26 cellular contexts compared by ENCODE assay signal in genomic region chr2:96131152-96131817, GRCh38. TPM values are rescaled to one million over a fixed set of nuclear protein-coding genes. Genes with fewer than 3 reads are reported as not detected.
A peak's percentile ranks its signal among the peaks of the same experiment; 100 is the strongest.
DNase-seq lines count a peak whose midpoint lies in the region; ATAC-seq, FAIRE-seq and TF ChIP-seq lines count a peak whose summit lies in the region.
"Had no signal": no experiment of that assay in that cellular context is flagged by ENCODE, and none has a peak within 500 bp of the region (broad histone marks: within the 10 kb centered on the region; RNA-seq: fewer than 3 reads in every experiment).

No MANE protein-coding gene starts in this region.

- H3K79me2 ChIP-seq in SK-N-SH (ENCODE audit: insufficient read depth): no peaks in the 10 kb centered on the region
- H3K79me2 ChIP-seq: hepatocyte had no signal

- no peak for FAIRE-seq in GM12892 (lab: Jason Lieb, UNC)
- FAIRE-seq: H54, keratinocyte, TTC549 had no signal

- TF ChIP-seq EP300 in SK-N-SH (IDR thresholded peaks at IDR 0.05; ENCODE audit: borderline replicate concordance in 1 of 2, low read depth in 1 of 2, low read length in 1 of 2): no peak

- 0 out of 2 replicates have a peak overlapping the region, but pooled peaks have one; percentile 16 for H2AFZ ChIP-seq in SK-N-SH (ENCODE audit: low read depth)
- H2AFZ ChIP-seq: hepatocyte had no signal

- H3K4me2 ChIP-seq in SK-N-SH: no peak overlapping the region
- H3K4me2 ChIP-seq: hepatocyte had no signal

- H3K9me2 ChIP-seq in SK-N-SH: no peaks in the 10 kb centered on the region

- CTCF ChIA-PET in SK-N-SH (lab: Yijun Ruan, JAX): interaction anchor here (1.6 to 2.6 kb wide), 5 partner anchors 7 to 109 kb away, joined by 3 to 16 read pairs (median 7); partner anchors contain the start of genes ADRA2B and ASTL
- CTCF ChIA-PET in activated CD8-positive, alpha-beta memory T cell treated with anti-CD3 and anti-CD28 coated beads, Interleukin-2, amount 10 ng/mL, durations not matched to agents 7 days and 5 days (lab: Charles Lee): interaction anchor here (1.3 to 2.3 kb wide), 6 partner anchors 11 to 136 kb away, joined by 3 to 17 read pairs (median 6); partner anchors contain the start of gene ADRA2B

- H3K36me3 ChIP-seq in SK-N-SH (replicated peaks in 1 of 2; ENCODE audit: control insufficient read depth in 1 of 2, insufficient read depth in 2 of 2, low read length in 1 of 2): no peaks in the 10 kb centered on the region
- H3K36me3 ChIP-seq: Peyer's patch, upper lobe of left lung had no signal

- no peaks in the 10 kb centered on the region for H3K9me3 ChIP-seq in SK-N-SH
- H3K9me3 ChIP-seq: Peyer's patch, upper lobe of left lung had no signal

- H3K27ac Mint-ChIP-seq in activated CD8-positive, alpha-beta memory T cell treated with anti-CD3 and anti-CD28 coated beads, Interleukin-2, amount 10 ng/mL, durations not matched to agents 7 days and 5 days: peak overlapping the region; percentile 77
- H3K27ac Mint-ChIP-seq in immature natural killer cell: peak overlapping the region; percentile 7 to 98 (median 44)
- H3K27ac Mint-ChIP-seq: B cell; endodermal cell; progenitor cell of endocrine pancreas; stimulated activated memory B cell treated with anti-CD40 and anti-IgM and Interleukin-4, amounts not matched to agents 10 μg/mL and 1 μg/mL and 100 μg/mL, for 72 hours had no signal

- no peak overlapping the region for H3K4me3 ChIP-seq in SK-N-SH (ENCODE audit: low read depth in 2 of 2, low read length in 1 of 2)
- H3K4me3 ChIP-seq: hepatocyte, Peyer's patch, SK-N-MC, skin epidermis, upper lobe of left lung had no signal

- peaks cover 7% of the 10 kb centered on the region; the same call in 1 of the 2 replicates for H3K27me3 ChIP-seq in SK-N-SH (ENCODE audit: insufficient read depth)
- H3K27me3 ChIP-seq: Peyer's patch, upper lobe of left lung had no signal

- H3K27me3 Mint-ChIP-seq in activated CD8-positive, alpha-beta memory T cell treated with anti-CD3 and anti-CD28 coated beads, Interleukin-2, amount 10 ng/mL, durations not matched to agents 7 days and 5 days: no peaks in the 10 kb centered on the region
- peaks cover 0 to 4% (median 1%) of the 10 kb centered on the region in 3 donors for H3K27me3 Mint-ChIP-seq in immature natural killer cell (ENCODE audit: low read depth in 3 of 3)
- H3K27me3 Mint-ChIP-seq: B cell; naive B cell; stimulated activated memory B cell treated with anti-CD40 and anti-IgM and Interleukin-4, amounts not matched to agents 10 μg/mL and 1 μg/mL and 100 μg/mL, for 72 hours had no signal

- TF ChIP-seq RAD21 in SK-N-SH (IDR thresholded peaks at IDR 0.05; ENCODE audit: low read length): no peak

- no peaks in the 10 kb centered on the region for H3K9me3 Mint-ChIP-seq in activated CD8-positive, alpha-beta memory T cell treated with anti-CD3 and anti-CD28 coated beads, Interleukin-2, amount 10 ng/mL, durations not matched to agents 7 days and 5 days (ENCODE audit: low read depth)
- no peaks in the 10 kb centered on the region for H3K9me3 Mint-ChIP-seq in immature natural killer cell
- H3K9me3 Mint-ChIP-seq: endodermal cell; naive B cell; stimulated activated memory B cell treated with anti-CD40 and anti-IgM and Interleukin-4, amounts not matched to agents 10 μg/mL and 1 μg/mL and 100 μg/mL, for 72 hours had no signal

- H3K9ac ChIP-seq in SK-N-SH: no peak overlapping the region

- POLR2A ChIA-PET in SK-N-SH (lab: Yijun Ruan, JAX): no interaction called here

- H4K20me1 ChIP-seq in SK-N-SH (ENCODE audit: insufficient read depth): no peaks in the 10 kb centered on the region

- peaks cover 0 to 4% of the 10 kb centered on the region in 2 experiments; a peak in 1 of 4 replicates for H3K4me1 ChIP-seq in SK-N-SH (ENCODE audit: control insufficient read depth in 1 of 2, insufficient read depth in 2 of 2, low read depth in 1 of 2, low read length in 1 of 2)
- H3K4me1 ChIP-seq: Peyer's patch, upper lobe of left lung had no signal

- 80% methylated on average over 10 of the region's 10 CpGs for WGBS in SK-N-SH (ENCODE audit: low lambda C conversion rate)

- H3K4me3 Mint-ChIP-seq in activated CD8-positive, alpha-beta memory T cell treated with anti-CD3 and anti-CD28 coated beads, Interleukin-2, amount 10 ng/mL, durations not matched to agents 7 days and 5 days: no peak overlapping the region
- peak overlapping the region in 1 of 5 donors; percentile 76 for H3K4me3 Mint-ChIP-seq in immature natural killer cell
- H3K4me3 Mint-ChIP-seq: B cell; endodermal cell; naive B cell; stimulated activated memory B cell treated with anti-CD40 and anti-IgM and Interleukin-4, amounts not matched to agents 10 μg/mL and 1 μg/mL and 100 μg/mL, for 72 hours had no signal

- TF ChIP-seq CTCF in SK-N-SH (IDR thresholded peaks at IDR 0.05): no peak

- no peak for ATAC-seq in SK-N-SH treated with all-trans-retinoic acid at 6 μM for 48 hours
- ATAC-seq in activated CD8-positive, alpha-beta memory T cell treated with anti-CD3 and anti-CD28 coated beads, Interleukin-2, amount 10 ng/mL, durations not matched to agents 7 days and 5 days: peak; percentile 59
- ATAC-seq: stimulated activated memory B cell treated with anti-CD40 and anti-IgM and Interleukin-4, amounts not matched to agents 10 μg/mL and 1 μg/mL and 100 μg/mL, for 72 hours had no signal

- H3F3A ChIP-seq in SK-N-SH (replicated peaks; ENCODE audit: insufficient read depth): no peaks in the 10 kb centered on the region

- H3K4me1 Mint-ChIP-seq in activated CD8-positive, alpha-beta memory T cell treated with anti-CD3 and anti-CD28 coated beads, Interleukin-2, amount 10 ng/mL, durations not matched to agents 7 days and 5 days: peaks cover 32% of the 10 kb centered on the region
- peaks cover 6% of the 10 kb centered on the region in 2 donors for H3K4me1 Mint-ChIP-seq in immature natural killer cell
- H3K4me1 Mint-ChIP-seq: B cell; endodermal cell; stimulated activated memory B cell treated with anti-CD40 and anti-IgM and Interleukin-4, amounts not matched to agents 10 μg/mL and 1 μg/mL and 100 μg/mL, for 72 hours had no signal

- H3K27ac ChIP-seq in SK-N-SH (ENCODE audit: low read depth in 2 of 2, low read length in 1 of 2): no peak overlapping the region
- H3K27ac ChIP-seq: 22Rv1, hepatocyte, Peyer's patch, SK-N-MC, skin epidermis, upper lobe of left lung had no signal

- H3K36me3 Mint-ChIP-seq in activated CD8-positive, alpha-beta memory T cell treated with anti-CD3 and anti-CD28 coated beads, Interleukin-2, amount 10 ng/mL, durations not matched to agents 7 days and 5 days: peaks cover 8% of the 10 kb centered on the region
- H3K36me3 Mint-ChIP-seq in immature natural killer cell: peaks cover 3 to 7% (median 5%) of the 10 kb centered on the region in 3 donors

- TF ChIP-seq POLR2A in GM12892 (IDR thresholded peaks at IDR 0.05; ENCODE audit: low read depth, low read length): 0 out of 2 replicates have a peak, but pooled peaks have one; percentile 36

- DNase-seq in SK-N-SH (no peak), GM12892 (ENCODE audit: insufficient read length) (no peak), immature natural killer cell (peak in 1 of 3 donors; percentile 54), NOMO-1 treated with dmso at 0.1 percent for 144 hours (lab: John Stamatoyannopoulos, UW; ENCODE audit: unreplicated experiment) (no peak), NOMO-1 (lab: John Stamatoyannopoulos, UW; ENCODE audit: unreplicated experiment in 2 of 2) (no peak), NCI-H2107 (lab: John Stamatoyannopoulos, UW) (no peak)
- peak; percentile 71 for DNase-seq in activated CD8-positive, alpha-beta memory T cell treated with anti-CD3 and anti-CD28 coated beads, Interleukin-2, amount 10 ng/mL, durations not matched to agents 7 days and 5 days
- DNase-seq: amniotic stem cell, endodermal cell, naive B cell, NCI-H1092, NCI-H69, Peyer's patch, upper lobe of left lung had no signal

TF ChIP-seq in SK-N-SH, 30 proteins besides CTCF, POLR2A, EP300 and RAD21 (continues in another document):
- no peak for TF ChIP-seq PBX3 (IDR thresholded peaks at IDR 0.05)

TF ChIP-seq in SK-N-SH treated with all-trans-retinoic acid at 6 μM for 48 hours, 23 proteins besides CTCF, POLR2A, EP300 and RAD21 (continues in another document):
- TF ChIP-seq POU6F1 (CRISPR knock-in tag; IDR thresholded peaks at IDR 0.05; ENCODE audit: borderline replicate concordance, low read depth) (no peak), SNAI2 (CRISPR knock-in tag; IDR thresholded peaks at IDR 0.05) (no peak), ZFP3 (CRISPR knock-in tag; IDR thresholded peaks at IDR 0.05) (no peak)

RNA-seq across cellular contexts. Expression of gene ASTL, which starts 7.0 kb away (rescaled TPM):
- polyA plus RNA-seq in SK-N-SH (2012; rRNA removed) (not detected in 2 replicates), immature natural killer cell (not detected)
- not detected in 2 replicates for polyA plus RNA-seq in SK-N-SH (2012; cell fraction: cytosol; rRNA removed)
- not detected in 2 replicates for polyA plus RNA-seq in SK-N-SH (2012; cell fraction: nucleus; rRNA removed)
- polyA plus RNA-seq in GM12892 (2012; ENCODE audit: missing spikeins): 1.3 TPM
- total RNA-seq in activated CD8-positive, alpha-beta memory T cell treated with anti-CD3 and anti-CD28 coated beads, Interleukin-2, amount 10 ng/mL, durations not matched to agents 7 days and 5 days: 1 to 10 TPM; 1.9 to 6.4 TPM
- total RNA-seq: cardiac septum, endodermal cell, hepatocyte, Peyer's patch had no signal
- polyA plus RNA-seq: hepatocyte, keratinocyte had no signal

RNA-seq across cellular contexts. Expression of gene DUSP2, which starts 14.0 kb away (rescaled TPM):
- polyA plus RNA-seq in SK-N-SH (2012; rRNA removed) (0.79 and 1.2 TPM in 2 replicates), immature natural killer cell (100 to 1,000 TPM; 272 to 875 (median 555) TPM)
- polyA plus RNA-seq in SK-N-SH (2012; cell fraction: cytosol; rRNA removed): 0.14 and 0.38 TPM in 2 replicates
- 6.4 and 7.5 TPM in 2 replicates for polyA plus RNA-seq in SK-N-SH (2012; cell fraction: nucleus; rRNA removed)
- 160 TPM for polyA plus RNA-seq in GM12892 (2012; ENCODE audit: missing spikeins)
- 10 to 100 TPM; 32.0 to 53.6 TPM for total RNA-seq in activated CD8-positive, alpha-beta memory T cell treated with anti-CD3 and anti-CD28 coated beads, Interleukin-2, amount 10 ng/mL, durations not matched to agents 7 days and 5 days

RNA-seq across cellular contexts. Expression of gene ADRA2B, which starts 14.9 kb away (rescaled TPM):
- polyA plus RNA-seq in SK-N-SH (2012; rRNA removed): not detected in 2 replicates
- polyA plus RNA-seq in SK-N-SH (2012; cell fraction: cytosol; rRNA removed): not detected in 2 replicates
- polyA plus RNA-seq in SK-N-SH (2012; cell fraction: nucleus; rRNA removed): 0.06 and 0.15 TPM in 2 replicates
- polyA plus RNA-seq in GM12892 (2012; ENCODE audit: missing spikeins): not detected
- under 1 TPM; 0.09 to 0.15 TPM for total RNA-seq in activated CD8-positive, alpha-beta memory T cell treated with anti-CD3 and anti-CD28 coated beads, Interleukin-2, amount 10 ng/mL, durations not matched to agents 7 days and 5 days
- polyA plus RNA-seq in immature natural killer cell: under 1 TPM in 1 of 3 donors, not detected in 2; 0.83 TPM
- polyA plus RNA-seq: keratinocyte had no signal

Comparison
In these comparisons a context has a peak if more than half of its experiments do, and no peak if none do; other contexts are left out.
1. RNA of gene DUSP2, which starts 14.0 kb away (polyA plus RNA-seq): 272 to 875 TPM in immature natural killer cell; 0.14 to 7.5 TPM in SK-N-SH; every median in the first group is over 10 times any median in the second.